Comparison of ENCODE assay signal across 8 cellular contexts in the genomic region with DNA sequence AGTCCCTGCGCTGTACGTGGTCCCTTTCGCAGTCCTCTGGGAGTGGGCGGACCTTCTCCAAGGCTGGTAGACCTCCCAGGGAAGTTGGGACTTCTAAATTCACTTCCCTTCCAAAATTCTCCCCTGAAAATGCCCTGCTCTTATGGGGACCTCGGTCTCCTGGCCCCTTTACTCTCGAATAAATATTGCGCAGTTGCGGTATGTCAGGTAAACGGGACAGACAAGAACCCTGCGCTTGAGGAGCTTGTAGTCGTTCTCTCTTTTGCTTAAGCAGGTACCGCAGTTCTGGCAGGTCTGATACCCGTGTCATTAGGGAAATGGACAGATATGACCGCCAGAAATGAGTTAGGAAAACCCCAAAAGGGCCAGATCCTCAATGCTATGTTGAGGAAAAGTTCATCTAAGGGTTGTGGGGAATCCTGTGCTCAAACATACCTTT. TPM values are rescaled to one million over a fixed set of nuclear protein-coding genes. Genes with fewer than 3 reads are reported as not detected.
DNase-seq lines count a peak whose midpoint lies in the region; ATAC-seq and TF ChIP-seq lines count a peak whose summit lies in the region.

No MANE protein-coding gene starts in this region.

- peak overlapping the region; percentile 97 for H3K4me3 Mint-ChIP-seq in glutamatergic neuron (ENCODE audit: unreplicated experiment)
- H3K4me3 Mint-ChIP-seq in stimulated activated memory B cell treated with anti-CD40 and anti-IgM and Interleukin-4, amounts not matched to agents 10 μg/mL and 1 μg/mL and 100 μg/mL, for 72 hours: peak overlapping the region; percentile 88

- peak overlapping the region; percentile 46 for H3K27ac Mint-ChIP-seq in glutamatergic neuron (ENCODE audit: unreplicated experiment)
- H3K27ac Mint-ChIP-seq in stimulated activated memory B cell treated with anti-CD40 and anti-IgM and Interleukin-4, amounts not matched to agents 10 μg/mL and 1 μg/mL and 100 μg/mL, for 72 hours: peak overlapping the region; percentile 85

- ATAC-seq in SK-N-SH treated with all-trans-retinoic acid at 6 μM for 48 hours: peak; percentile 61
- ATAC-seq in stimulated activated memory B cell treated with anti-CD40 and anti-IgM and Interleukin-4, amounts not matched to agents 10 μg/mL and 1 μg/mL and 100 μg/mL, for 72 hours: no peak

- TF ChIP-seq CTCF in glutamatergic neuron (IDR thresholded peaks at IDR 0.05; ENCODE audit: partially characterized antibody, unreplicated experiment): no peak

- H3K4me1 Mint-ChIP-seq in glutamatergic neuron (ENCODE audit: low read depth, unreplicated experiment): peaks cover 4% of the 10 kb centered on the region
- H3K4me1 Mint-ChIP-seq in stimulated activated memory B cell treated with anti-CD40 and anti-IgM and Interleukin-4, amounts not matched to agents 10 μg/mL and 1 μg/mL and 100 μg/mL, for 72 hours: peaks cover 18% of the 10 kb centered on the region

- H3K36me3 Mint-ChIP-seq in glutamatergic neuron (ENCODE audit: unreplicated experiment): no peaks in the 10 kb centered on the region
- H3K36me3 Mint-ChIP-seq in stimulated activated memory B cell treated with anti-CD40 and anti-IgM and Interleukin-4, amounts not matched to agents 10 μg/mL and 1 μg/mL and 100 μg/mL, for 72 hours: no peaks in the 10 kb centered on the region

- DNase-seq in NCI-H2171 (lab: John Stamatoyannopoulos, UW): peak; percentile 5
- DNase-seq in NCI-H2171 treated with DMSO at 0.1 percent for 48 hours (lab: John Stamatoyannopoulos, UW): no peak
- no peak for DNase-seq in glutamatergic neuron
- no peak for DNase-seq in NCI-H1417 (lab: John Stamatoyannopoulos, UW)
- no peak for DNase-seq in NK-92 (lab: John Stamatoyannopoulos, UW; ENCODE audit: unreplicated experiment)
- no peak for DNase-seq in GF-D8 (lab: John Stamatoyannopoulos, UW)

- H3K9me3 Mint-ChIP-seq in glutamatergic neuron (ENCODE audit: unreplicated experiment): peaks cover 11% of the 10 kb centered on the region
- no peaks in the 10 kb centered on the region for H3K9me3 Mint-ChIP-seq in stimulated activated memory B cell treated with anti-CD40 and anti-IgM and Interleukin-4, amounts not matched to agents 10 μg/mL and 1 μg/mL and 100 μg/mL, for 72 hours

- peaks cover 5% of the 10 kb centered on the region for H3K27me3 Mint-ChIP-seq in glutamatergic neuron (ENCODE audit: unreplicated experiment)
- no peaks in the 10 kb centered on the region for H3K27me3 Mint-ChIP-seq in stimulated activated memory B cell treated with anti-CD40 and anti-IgM and Interleukin-4, amounts not matched to agents 10 μg/mL and 1 μg/mL and 100 μg/mL, for 72 hours

TF ChIP-seq in SK-N-SH treated with all-trans-retinoic acid at 6 μM for 48 hours, 23 proteins besides CTCF, POLR2A, EP300 and RAD21:
- TF ChIP-seq ZFP3 (CRISPR knock-in tag; IDR thresholded peaks at IDR 0.05) (no peak), TSHZ2 (CRISPR knock-in tag; IDR thresholded peaks at IDR 0.05) (no peak), TOX (CRISPR knock-in tag; IDR thresholded peaks at IDR 0.05; ENCODE audit: borderline replicate concordance) (no peak), OSR1 (CRISPR knock-in tag; IDR thresholded peaks at IDR 0.05) (no peak), ZNF565 (CRISPR knock-in tag; conservative IDR thresholded peaks at IDR 0.05; ENCODE audit: low read depth) (no peak), ZC3H10 (CRISPR knock-in tag; IDR thresholded peaks at IDR 0.05) (no peak), ARNTL (CRISPR knock-in tag; IDR thresholded peaks at IDR 0.05; ENCODE audit: borderline replicate concordance, low read depth) (no peak), ZNF8 (CRISPR knock-in tag; IDR thresholded peaks at IDR 0.05) (no peak), PATZ1 (CRISPR knock-in tag; IDR thresholded peaks at IDR 0.05; ENCODE audit: borderline replicate concordance) (no peak), ZNF70 (CRISPR knock-in tag; IDR thresholded peaks at IDR 0.05) (no peak), PPARA (CRISPR knock-in tag; IDR thresholded peaks at IDR 0.05; ENCODE audit: borderline replicate concordance) (no peak), SNAI2 (CRISPR knock-in tag; IDR thresholded peaks at IDR 0.05) (no peak), RARB (CRISPR knock-in tag; IDR thresholded peaks at IDR 0.05) (no peak), BACH2 (CRISPR knock-in tag; IDR thresholded peaks at IDR 0.05; ENCODE audit: borderline replicate concordance) (no peak), CSDC2 (CRISPR knock-in tag; IDR thresholded peaks at IDR 0.05) (no peak), GLIS3 (CRISPR knock-in tag; IDR thresholded peaks at IDR 0.05) (no peak)
- TF ChIP-seq, protein P1, sequence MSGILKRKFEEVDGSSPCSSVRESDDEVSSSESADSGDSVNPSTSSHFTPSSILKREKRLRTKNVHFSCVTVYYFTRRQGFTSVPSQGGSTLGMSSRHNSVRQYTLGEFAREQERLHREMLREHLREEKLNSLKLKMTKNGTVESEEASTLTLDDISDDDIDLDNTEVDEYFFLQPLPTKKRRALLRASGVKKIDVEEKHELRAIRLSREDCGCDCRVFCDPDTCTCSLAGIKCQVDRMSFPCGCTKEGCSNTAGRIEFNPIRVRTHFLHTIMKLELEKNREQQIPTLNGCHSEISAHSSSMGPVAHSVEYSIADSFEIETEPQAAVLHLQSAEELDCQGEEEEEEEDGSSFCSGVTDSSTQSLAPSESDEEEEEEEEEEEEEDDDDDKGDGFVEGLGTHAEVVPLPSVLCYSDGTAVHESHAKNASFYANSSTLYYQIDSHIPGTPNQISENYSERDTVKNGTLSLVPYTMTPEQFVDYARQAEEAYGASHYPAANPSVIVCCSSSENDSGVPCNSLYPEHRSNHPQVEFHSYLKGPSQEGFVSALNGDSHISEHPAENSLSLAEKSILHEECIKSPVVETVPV (CRISPR knock-in tag; IDR thresholded peaks at IDR 0.05): no peak
- TF ChIP-seq, protein P2, sequence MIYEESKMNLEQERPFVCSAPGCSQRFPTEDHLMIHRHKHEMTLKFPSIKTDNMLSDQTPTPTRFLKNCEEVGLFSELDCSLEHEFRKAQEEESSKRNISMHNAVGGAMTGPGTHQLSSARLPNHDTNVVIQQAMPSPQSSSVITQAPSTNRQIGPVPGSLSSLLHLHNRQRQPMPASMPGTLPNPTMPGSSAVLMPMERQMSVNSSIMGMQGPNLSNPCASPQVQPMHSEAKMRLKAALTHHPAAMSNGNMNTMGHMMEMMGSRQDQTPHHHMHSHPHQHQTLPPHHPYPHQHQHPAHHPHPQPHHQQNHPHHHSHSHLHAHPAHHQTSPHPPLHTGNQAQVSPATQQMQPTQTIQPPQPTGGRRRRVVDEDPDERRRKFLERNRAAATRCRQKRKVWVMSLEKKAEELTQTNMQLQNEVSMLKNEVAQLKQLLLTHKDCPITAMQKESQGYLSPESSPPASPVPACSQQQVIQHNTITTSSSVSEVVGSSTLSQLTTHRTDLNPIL (CRISPR knock-in tag; IDR thresholded peaks at IDR 0.05; ENCODE audit: low read depth): no peak

RNA-seq across cellular contexts. Expression of gene KIF2C, which starts 0.6 kb away (rescaled TPM):
- total RNA-seq in glutamatergic neuron (ENCODE audit: unreplicated experiment): 8.6 TPM

RNA-seq across cellular contexts. Expression of gene RNU5D-1, which starts 9.2 kb away (rescaled TPM):
- not detected for total RNA-seq in glutamatergic neuron (ENCODE audit: unreplicated experiment)

RNA-seq across cellular contexts. Expression of gene RPS8, which starts 35.1 kb away (rescaled TPM):
- total RNA-seq in glutamatergic neuron (ENCODE audit: unreplicated experiment): 988 TPM

RNA-seq across cellular contexts. Expression of gene BEST4, which starts 47.8 kb away (rescaled TPM):
- 0.88 TPM for total RNA-seq in glutamatergic neuron (ENCODE audit: unreplicated experiment)

RNA-seq across cellular contexts. Expression of gene PLK3, which starts 60.0 kb away (rescaled TPM):
- total RNA-seq in glutamatergic neuron (ENCODE audit: unreplicated experiment): 89.3 TPM
